In the genomic region with DNA sequence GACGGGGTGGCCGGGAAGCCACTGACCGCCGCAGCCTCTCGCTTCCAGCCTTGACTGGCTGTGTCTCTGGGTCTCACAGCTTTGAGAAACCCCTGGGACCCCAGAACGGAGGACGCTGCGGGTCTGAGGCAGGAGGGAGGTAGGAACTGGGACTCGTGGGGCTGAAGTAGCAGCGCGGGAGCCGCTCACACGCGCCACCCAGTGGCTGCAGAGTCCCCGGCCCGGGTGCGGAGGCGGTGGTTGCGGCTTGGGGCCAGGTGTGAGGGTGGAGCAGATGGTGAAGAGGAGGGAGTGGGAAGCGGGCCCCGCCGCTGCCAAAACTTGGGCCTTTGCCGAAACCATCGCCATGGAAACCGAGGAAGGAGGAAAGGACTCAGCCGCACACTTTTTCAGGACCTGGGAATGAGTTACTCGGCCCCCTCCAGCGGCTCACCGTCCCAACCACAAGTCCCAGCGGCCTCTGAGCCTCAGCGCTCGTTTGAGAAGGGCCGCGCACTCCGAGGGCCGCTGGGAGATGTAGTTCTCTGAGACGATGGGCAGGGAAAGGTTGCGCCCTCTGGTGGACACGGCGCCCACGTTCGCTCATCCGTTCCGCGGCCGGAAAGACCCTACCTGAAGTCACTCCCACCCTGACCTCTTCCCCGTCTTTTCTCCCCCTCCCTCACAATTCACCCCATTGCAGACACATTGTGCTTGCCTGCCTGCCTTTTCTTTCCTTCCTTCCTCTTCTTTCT, we compare ENCODE assay signal across 8 cellular contexts. TPM values are rescaled to one million over a fixed set of nuclear protein-coding genes. Genes with fewer than 3 reads are reported as not detected.
DNase-seq lines count a peak whose midpoint lies in the region; ATAC-seq and TF ChIP-seq lines count a peak whose summit lies in the region.

No MANE protein-coding gene starts in this region.

- peaks cover 35% of the 10 kb centered on the region for H3K4me1 Mint-ChIP-seq in WTC11

- ATAC-seq in GM19023 (IDR thresholded peaks at IDR 0.05; ENCODE audit: unreplicated experiment): peak; percentile 73
- peak; percentile 79 for ATAC-seq in HG03280 (IDR thresholded peaks at IDR 0.05; ENCODE audit: unreplicated experiment)
- ATAC-seq in WTC11: peak; percentile 43

- POLR2A ChIA-PET in WTC11 (lab: Charles Lee): interaction anchor here (1.1 to 1.5 kb wide), 3 partner anchors 8 to 17 kb away, joined by 3 read pairs; a partner anchor contains a TSS

- DNase-seq in AG09319 (ENCODE audit: extremely low read depth, low read depth) (peak; percentile 84), NCI-H2227 treated with DMSO at 0.1 percent for 48 hours (lab: John Stamatoyannopoulos, UW) (peak; percentile 83), WTC11 (ENCODE audit: low spot score) (peak; percentile 97), cardiac fibroblast (ENCODE audit: low read depth in 2 of 2) (peak; percentile 96 to 98), iris pigment epithelial cell (ENCODE audit: low read depth) (peak; percentile 93), spleen (peak; percentile 98)

- peaks cover 9% of the 10 kb centered on the region for H3K36me3 Mint-ChIP-seq in WTC11

- no peak overlapping the region for H3K27ac Mint-ChIP-seq in WTC11

- H3K4me3 Mint-ChIP-seq in WTC11: peak overlapping the region; percentile 63

- H3K27me3 Mint-ChIP-seq in WTC11 (ENCODE audit: low read depth): peaks cover 39% of the 10 kb centered on the region

- TF ChIP-seq CTCF in AG09319 (IDR thresholded peaks at IDR 0.05; ENCODE audit: low read depth, low read length) (peak; percentile 91), WTC11 (IDR thresholded peaks at IDR 0.05) (peak; percentile 79), cardiac fibroblast (IDR thresholded peaks at IDR 0.05; ENCODE audit: low read depth, low read length) (peak; percentile 89), spleen (IDR thresholded peaks at IDR 0.05 in 8 of 11, conservative IDR thresholded peaks at IDR 0.05 in 3 of 11) (peak; percentile 88 to 97 (median 93))

- no peaks in the 10 kb centered on the region for H3K9me3 Mint-ChIP-seq in WTC11

- TF ChIP-seq POLR2A in spleen (IDR thresholded peaks at IDR 0.05): peak in 1 of 3 donors; percentile 2

- peaks cover 4 to 46% (median 41%) of the 10 kb centered on the region in 7 donors for H3K27me3 ChIP-seq in spleen (replicated peaks in 1 of 7)

- peak overlapping the region; percentile 55 to 68 for H3K4me3 ChIP-seq in cardiac fibroblast (replicated peaks in 1 of 2; ENCODE audit: low read depth in 2 of 2, low read length in 2 of 2)
- peak overlapping the region; percentile 65 to 81 (median 76) for H3K4me3 ChIP-seq in spleen

- H3K9me3 ChIP-seq in spleen: no peaks in the 10 kb centered on the region

- 0 to 1% (median 0%) methylated on average over 37 to 47 of the region's 47 CpGs for WGBS in spleen, 5 donors

- H3K36me3 ChIP-seq in spleen: peaks cover 0 to 26% (median 14%) of the 10 kb centered on the region in 6 donors

- H3K4me1 ChIP-seq in spleen: peaks cover 0 to 63% (median 24%) of the 10 kb centered on the region in 6 donors

- H3K27ac ChIP-seq in spleen: peak overlapping the region; percentile 14 to 87 (median 78)

- CTCF ChIA-PET in WTC11 (lab: Charles Lee): interaction anchor here (0.6 to 2.8 kb wide), 28 partner anchors 9 to 143 kb away, joined by 3 to 34 read pairs (median 8); a partner anchor contains a TSS

- intact Hi-C loops in spleen (cut with DNase I; ENCODE audit: low total_unique reads): loop anchor here (2.0 to 10.0 kb wide), 2 partner anchors 51 to 179 kb away; no protein-coding TSS in a partner anchor

TF ChIP-seq in WTC11, 78 proteins besides CTCF, POLR2A, EP300 and RAD21 (continues in another document):
- TF ChIP-seq NFATC4 (CRISPR knock-in tag; IDR thresholded peaks at IDR 0.05) (0 out of 2 replicates have a peak, but pooled peaks have one; percentile 23), MYBL2 (CRISPR knock-in tag; IDR thresholded peaks at IDR 0.05) (peak; percentile 43; the same call in 1 of the 2 replicates), ETV6 (CRISPR knock-in tag; IDR thresholded peaks at IDR 0.05) (peak; percentile 44; the same call in 1 of the 2 replicates), ZNF263 (CRISPR knock-in tag; IDR thresholded peaks at IDR 0.05; ENCODE audit: low read depth) (no peak), ZNF671 (CRISPR knock-in tag; IDR thresholded peaks at IDR 0.05) (0 out of 2 replicates have a peak, but pooled peaks have one; percentile 53), FOXK1 (CRISPR knock-in tag; IDR thresholded peaks at IDR 0.05) (0 out of 2 replicates have a peak, but pooled peaks have one; percentile 45), ZNF138 (CRISPR knock-in tag; conservative IDR thresholded peaks at IDR 0.05) (no peak)
- TF ChIP-seq, protein P1, sequence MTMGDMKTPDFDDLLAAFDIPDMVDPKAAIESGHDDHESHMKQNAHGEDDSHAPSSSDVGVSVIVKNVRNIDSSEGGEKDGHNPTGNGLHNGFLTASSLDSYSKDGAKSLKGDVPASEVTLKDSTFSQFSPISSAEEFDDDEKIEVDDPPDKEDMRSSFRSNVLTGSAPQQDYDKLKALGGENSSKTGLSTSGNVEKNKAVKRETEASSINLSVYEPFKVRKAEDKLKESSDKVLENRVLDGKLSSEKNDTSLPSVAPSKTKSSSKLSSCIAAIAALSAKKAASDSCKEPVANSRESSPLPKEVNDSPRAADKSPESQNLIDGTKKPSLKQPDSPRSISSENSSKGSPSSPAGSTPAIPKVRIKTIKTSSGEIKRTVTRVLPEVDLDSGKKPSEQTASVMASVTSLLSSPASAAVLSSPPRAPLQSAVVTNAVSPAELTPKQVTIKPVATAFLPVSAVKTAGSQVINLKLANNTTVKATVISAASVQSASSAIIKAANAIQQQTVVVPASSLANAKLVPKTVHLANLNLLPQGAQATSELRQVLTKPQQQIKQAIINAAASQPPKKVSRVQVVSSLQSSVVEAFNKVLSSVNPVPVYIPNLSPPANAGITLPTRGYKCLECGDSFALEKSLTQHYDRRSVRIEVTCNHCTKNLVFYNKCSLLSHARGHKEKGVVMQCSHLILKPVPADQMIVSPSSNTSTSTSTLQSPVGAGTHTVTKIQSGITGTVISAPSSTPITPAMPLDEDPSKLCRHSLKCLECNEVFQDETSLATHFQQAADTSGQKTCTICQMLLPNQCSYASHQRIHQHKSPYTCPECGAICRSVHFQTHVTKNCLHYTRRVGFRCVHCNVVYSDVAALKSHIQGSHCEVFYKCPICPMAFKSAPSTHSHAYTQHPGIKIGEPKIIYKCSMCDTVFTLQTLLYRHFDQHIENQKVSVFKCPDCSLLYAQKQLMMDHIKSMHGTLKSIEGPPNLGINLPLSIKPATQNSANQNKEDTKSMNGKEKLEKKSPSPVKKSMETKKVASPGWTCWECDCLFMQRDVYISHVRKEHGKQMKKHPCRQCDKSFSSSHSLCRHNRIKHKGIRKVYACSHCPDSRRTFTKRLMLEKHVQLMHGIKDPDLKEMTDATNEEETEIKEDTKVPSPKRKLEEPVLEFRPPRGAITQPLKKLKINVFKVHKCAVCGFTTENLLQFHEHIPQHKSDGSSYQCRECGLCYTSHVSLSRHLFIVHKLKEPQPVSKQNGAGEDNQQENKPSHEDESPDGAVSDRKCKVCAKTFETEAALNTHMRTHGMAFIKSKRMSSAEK (CRISPR knock-in tag; IDR thresholded peaks at IDR 0.05; ENCODE audit: borderline replicate concordance): no peak
- TF ChIP-seq, protein P2, sequence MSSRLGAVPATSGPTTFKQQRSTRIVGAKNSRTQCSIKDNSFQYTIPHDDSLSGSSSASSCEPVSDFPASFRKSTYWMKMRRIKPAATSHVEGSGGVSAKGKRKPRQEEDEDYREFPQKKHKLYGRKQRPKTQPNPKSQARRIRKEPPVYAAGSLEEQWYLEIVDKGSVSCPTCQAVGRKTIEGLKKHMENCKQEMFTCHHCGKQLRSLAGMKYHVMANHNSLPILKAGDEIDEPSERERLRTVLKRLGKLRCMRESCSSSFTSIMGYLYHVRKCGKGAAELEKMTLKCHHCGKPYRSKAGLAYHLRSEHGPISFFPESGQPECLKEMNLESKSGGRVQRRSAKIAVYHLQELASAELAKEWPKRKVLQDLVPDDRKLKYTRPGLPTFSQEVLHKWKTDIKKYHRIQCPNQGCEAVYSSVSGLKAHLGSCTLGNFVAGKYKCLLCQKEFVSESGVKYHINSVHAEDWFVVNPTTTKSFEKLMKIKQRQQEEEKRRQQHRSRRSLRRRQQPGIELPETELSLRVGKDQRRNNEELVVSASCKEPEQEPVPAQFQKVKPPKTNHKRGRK (CRISPR knock-in tag; IDR thresholded peaks at IDR 0.05; ENCODE audit: borderline replicate concordance): 0 out of 2 replicates have a peak, but pooled peaks have one; percentile 86
- TF ChIP-seq, protein P3, sequence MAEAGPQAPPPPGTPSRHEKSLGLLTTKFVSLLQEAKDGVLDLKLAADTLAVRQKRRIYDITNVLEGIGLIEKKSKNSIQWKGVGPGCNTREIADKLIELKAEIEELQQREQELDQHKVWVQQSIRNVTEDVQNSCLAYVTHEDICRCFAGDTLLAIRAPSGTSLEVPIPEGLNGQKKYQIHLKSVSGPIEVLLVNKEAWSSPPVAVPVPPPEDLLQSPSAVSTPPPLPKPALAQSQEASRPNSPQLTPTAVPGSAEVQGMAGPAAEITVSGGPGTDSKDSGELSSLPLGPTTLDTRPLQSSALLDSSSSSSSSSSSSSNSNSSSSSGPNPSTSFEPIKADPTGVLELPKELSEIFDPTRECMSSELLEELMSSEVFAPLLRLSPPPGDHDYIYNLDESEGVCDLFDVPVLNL (CRISPR knock-in tag; IDR thresholded peaks at IDR 0.05; ENCODE audit: borderline replicate concordance, low read depth): no peak

RNA-seq across cellular contexts. Expression of a gene that starts 2.2 kb away (rescaled TPM):
- total RNA-seq in WTC11 (2021) (1.6 to 2.8 TPM (median 2.1 TPM) in 3 replicates), spleen (under 1 TPM in 2 of 7 donors, not detected in 5; 0.10 to 0.13 TPM)
- polyA plus RNA-seq in spleen: under 1 TPM; 0.07 to 0.12 (median 0.10) TPM

RNA-seq across cellular contexts. Expression of a gene that starts 8.1 kb away (rescaled TPM):
- 153 to 170 TPM (median 156 TPM) in 3 replicates for total RNA-seq in WTC11 (2021)
- total RNA-seq in spleen: 10 to 100 TPM; 76.0 to 94.3 (median 86.1) TPM
- polyA plus RNA-seq in spleen: 100 to 1,000 TPM in 2 of 3 donors, 10 to 100 TPM in 1; 85.3 to 140 (median 118) TPM

RNA-seq across cellular contexts. Expression of a gene that starts 9.5 kb away (rescaled TPM):
- total RNA-seq in WTC11 (2021) (44.3 to 53.6 TPM (median 52.6 TPM) in 3 replicates), spleen (10 to 100 TPM; 38.7 to 50.2 (median 45.8) TPM)
- polyA plus RNA-seq in spleen: 10 to 100 TPM; 54.9 to 99.9 (median 94.9) TPM

RNA-seq across cellular contexts. Expression of a gene that starts 18.3 kb away (rescaled TPM):
- total RNA-seq in WTC11 (2021) (0.85 to 1.4 TPM (median 0.87 TPM) in 3 replicates), spleen (not detected)
- polyA plus RNA-seq in spleen: not detected

RNA-seq across cellular contexts. Expression of a gene that starts 20.3 kb away (rescaled TPM):
- total RNA-seq in WTC11 (2021): 1.0 to 1.7 TPM (median 1.5 TPM) in 3 replicates
- total RNA-seq in spleen: not detected
- polyA plus RNA-seq in spleen: not detected

Comparison
In these comparisons a context has a peak if more than half of its experiments do, and no peak if none do; other contexts are left out.
1. Peak in every context shown above with its lines: DNase-seq, ATAC-seq, H3K4me3 ChIP-seq and H3K27ac ChIP-seq.